ENCODE assay signal across 1 cellular context in genomic region chr11:20880094-20880493, GRCh38.
TF ChIP-seq lines count a peak whose summit lies in the region.

No MANE protein-coding gene starts in this region.

TF ChIP-seq in GM23338, 12 proteins besides CTCF, POLR2A, EP300 and RAD21 (continued from another document):
- TF ChIP-seq, protein P1, sequence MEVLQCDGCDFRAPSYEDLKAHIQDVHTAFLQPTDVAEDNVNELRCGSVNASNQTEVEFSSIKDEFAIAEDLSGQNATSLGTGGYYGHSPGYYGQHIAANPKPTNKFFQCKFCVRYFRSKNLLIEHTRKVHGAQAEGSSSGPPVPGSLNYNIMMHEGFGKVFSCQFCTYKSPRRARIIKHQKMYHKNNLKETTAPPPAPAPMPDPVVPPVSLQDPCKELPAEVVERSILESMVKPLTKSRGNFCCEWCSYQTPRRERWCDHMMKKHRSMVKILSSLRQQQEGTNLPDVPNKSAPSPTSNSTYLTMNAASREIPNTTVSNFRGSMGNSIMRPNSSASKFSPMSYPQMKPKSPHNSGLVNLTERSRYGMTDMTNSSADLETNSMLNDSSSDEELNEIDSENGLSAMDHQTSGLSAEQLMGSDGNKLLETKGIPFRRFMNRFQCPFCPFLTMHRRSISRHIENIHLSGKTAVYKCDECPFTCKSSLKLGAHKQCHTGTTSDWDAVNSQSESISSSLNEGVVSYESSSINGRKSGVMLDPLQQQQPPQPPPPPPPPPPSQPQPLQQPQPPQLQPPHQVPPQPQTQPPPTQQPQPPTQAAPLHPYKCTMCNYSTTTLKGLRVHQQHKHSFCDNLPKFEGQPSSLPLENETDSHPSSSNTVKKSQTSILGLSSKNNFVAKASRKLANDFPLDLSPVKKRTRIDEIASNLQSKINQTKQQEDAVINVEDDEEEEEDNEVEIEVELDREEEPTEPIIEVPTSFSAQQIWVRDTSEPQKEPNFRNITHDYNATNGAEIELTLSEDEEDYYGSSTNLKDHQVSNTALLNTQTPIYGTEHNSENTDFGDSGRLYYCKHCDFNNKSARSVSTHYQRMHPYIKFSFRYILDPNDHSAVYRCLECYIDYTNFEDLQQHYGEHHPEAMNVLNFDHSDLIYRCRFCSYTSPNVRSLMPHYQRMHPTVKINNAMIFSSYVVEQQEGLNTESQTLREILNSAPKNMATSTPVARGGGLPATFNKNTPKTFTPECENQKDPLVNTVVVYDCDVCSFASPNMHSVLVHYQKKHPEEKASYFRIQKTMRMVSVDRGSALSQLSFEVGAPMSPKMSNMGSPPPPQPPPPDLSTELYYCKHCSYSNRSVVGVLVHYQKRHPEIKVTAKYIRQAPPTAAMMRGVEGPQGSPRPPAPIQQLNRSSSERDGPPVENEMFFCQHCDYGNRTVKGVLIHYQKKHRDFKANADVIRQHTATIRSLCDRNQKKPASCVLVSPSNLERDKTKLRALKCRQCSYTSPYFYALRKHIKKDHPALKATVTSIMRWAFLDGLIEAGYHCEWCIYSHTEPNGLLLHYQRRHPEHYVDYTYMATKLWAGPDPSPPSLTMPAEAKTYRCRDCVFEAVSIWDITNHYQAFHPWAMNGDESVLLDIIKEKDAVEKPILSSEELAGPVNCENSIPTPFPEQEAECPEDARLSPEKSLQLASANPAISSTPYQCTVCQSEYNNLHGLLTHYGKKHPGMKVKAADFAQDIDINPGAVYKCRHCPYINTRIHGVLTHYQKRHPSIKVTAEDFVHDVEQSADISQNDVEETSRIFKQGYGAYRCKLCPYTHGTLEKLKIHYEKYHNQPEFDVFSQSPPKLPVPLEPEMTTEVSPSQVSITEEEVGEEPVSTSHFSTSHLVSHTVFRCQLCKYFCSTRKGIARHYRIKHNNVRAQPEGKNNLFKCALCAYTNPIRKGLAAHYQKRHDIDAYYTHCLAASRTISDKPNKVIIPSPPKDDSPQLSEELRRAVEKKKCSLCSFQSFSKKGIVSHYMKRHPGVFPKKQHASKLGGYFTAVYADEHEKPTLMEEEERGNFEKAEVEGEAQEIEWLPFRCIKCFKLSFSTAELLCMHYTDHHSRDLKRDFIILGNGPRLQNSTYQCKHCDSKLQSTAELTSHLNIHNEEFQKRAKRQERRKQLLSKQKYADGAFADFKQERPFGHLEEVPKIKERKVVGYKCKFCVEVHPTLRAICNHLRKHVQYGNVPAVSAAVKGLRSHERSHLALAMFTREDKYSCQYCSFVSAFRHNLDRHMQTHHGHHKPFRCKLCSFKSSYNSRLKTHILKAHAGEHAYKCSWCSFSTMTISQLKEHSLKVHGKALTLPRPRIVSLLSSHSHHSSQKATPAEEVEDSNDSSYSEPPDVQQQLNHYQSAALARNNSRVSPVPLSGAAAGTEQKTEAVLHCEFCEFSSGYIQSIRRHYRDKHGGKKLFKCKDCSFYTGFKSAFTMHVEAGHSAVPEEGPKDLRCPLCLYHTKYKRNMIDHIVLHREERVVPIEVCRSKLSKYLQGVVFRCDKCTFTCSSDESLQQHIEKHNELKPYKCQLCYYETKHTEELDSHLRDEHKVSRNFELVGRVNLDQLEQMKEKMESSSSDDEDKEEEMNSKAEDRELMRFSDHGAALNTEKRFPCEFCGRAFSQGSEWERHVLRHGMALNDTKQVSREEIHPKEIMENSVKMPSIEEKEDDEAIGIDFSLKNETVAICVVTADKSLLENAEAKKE (CRISPR knock-in tag; IDR thresholded peaks at IDR 0.05): no peak
- no peak for TF ChIP-seq EZH2 (IDR thresholded peaks at IDR 0.05; ENCODE audit: low read depth, unreplicated experiment)
